ENCODE assay signal across 10 cellular contexts in genomic region chr1:8384088-8384487, GRCh38.
DNase-seq lines count a peak whose midpoint lies in the region; ATAC-seq and TF ChIP-seq lines count a peak whose summit lies in the region.
"Had no signal": no experiment of that assay in that cellular context is flagged by ENCODE, and none has a peak within 500 bp of the region (broad histone marks: within the 10 kb centered on the region; RNA-seq: fewer than 3 reads in every experiment).

No MANE protein-coding gene starts in this region.

- TF ChIP-seq POLR2A in transverse colon (IDR thresholded peaks at IDR 0.05): no peak

- peak overlapping the region; percentile 72 for H3K4me3 Mint-ChIP-seq in CD4-positive, alpha-beta T cell
- H3K4me3 Mint-ChIP-seq in nephron progenitor cell (no peak overlapping the region), Caco-2 (ENCODE audit: unreplicated experiment) (no peak overlapping the region)

- no peak for ATAC-seq in CD4-positive, alpha-beta T cell (ENCODE audit: poor library complexity)
- ATAC-seq in GM19452 (IDR thresholded peaks at IDR 0.05; ENCODE audit: unreplicated experiment): no peak

- 86 to 100% methylated on average over 2 to 6 of the region's 6 CpGs for WGBS in transverse colon (ENCODE audit: low coverage in 1 of 2), 2 donors

- POLR2A ChIA-PET in CD4-positive, alpha-beta T cell (lab: Charles Lee): no interaction called here
- POLR2A ChIA-PET in Caco-2 (lab: Charles Lee): no interaction called here

- DNase-seq in CD4-positive, alpha-beta T cell: no peak
- DNase-seq in HL-60 (ENCODE audit: low read depth in 1 of 2, low spot score in 1 of 2) (no peak), dorsolateral prefrontal cortex (no peak), nephron progenitor cell (no peak), transverse colon (no peak), epidermal melanocyte (ENCODE audit: insufficient read length, low spot score) (no peak), Caco-2 (no peak)
- DNase-seq: activated CD4-positive, alpha-beta T cell treated with anti-CD3 and anti-CD28 coated beads, Interleukin-2, amount 10 ng/mL, durations not matched to agents 24 days and 14 days had no signal

- no peaks in the 10 kb centered on the region for H3K9me3 Mint-ChIP-seq in CD4-positive, alpha-beta T cell
- H3K9me3 Mint-ChIP-seq in nephron progenitor cell (peaks cover 6% of the 10 kb centered on the region), Caco-2 (ENCODE audit: unreplicated experiment) (no peaks in the 10 kb centered on the region)
- H3K9me3 Mint-ChIP-seq: activated CD4-positive, alpha-beta T cell treated with anti-CD3 and anti-CD28 coated beads, Interleukin-2, amount 10 ng/mL, durations not matched to agents 24 days and 14 days had no signal

- H3K4me1 Mint-ChIP-seq in CD4-positive, alpha-beta T cell (ENCODE audit: low read depth): peaks cover 88% of the 10 kb centered on the region
- peaks cover 85% of the 10 kb centered on the region for H3K4me1 Mint-ChIP-seq in nephron progenitor cell
- peaks cover 6% of the 10 kb centered on the region for H3K4me1 Mint-ChIP-seq in Caco-2 (ENCODE audit: low read depth, unreplicated experiment)

- intact Hi-C loops in CD4-positive, alpha-beta T cell (cut with DNase I, micrococcal nuclease): loop anchor here in 1 of 2 experiments (5.0 kb wide), 1 partner anchor 38 kb away; no protein-coding TSS in a partner anchor
- intact Hi-C loops in dorsolateral prefrontal cortex (cut with DNase I) (loop anchor here in 1 of 2 donors (5.0 kb wide), 1 partner anchor 48 kb away; no protein-coding TSS in a partner anchor), transverse colon (cut with DNase I; ENCODE audit: low total_unique reads) (no loop called here), Caco-2 (cut with micrococcal nuclease; ENCODE audit: unreplicated experiment) (no loop called here)

- no peak for TF ChIP-seq EP300 in transverse colon (IDR thresholded peaks at IDR 0.05; ENCODE audit: low read depth)

- CTCF ChIA-PET in CD4-positive, alpha-beta T cell (lab: Charles Lee): interaction anchor here (0.7 to 1.7 kb wide), 4 partner anchors 11 to 47 kb away, joined by 3 to 4 read pairs (median 4); no protein-coding TSS in a partner anchor
- CTCF ChIA-PET in Caco-2 (lab: Charles Lee): no interaction called here

- H3K36me3 ChIP-seq in transverse colon: peaks cover 0 to 6% (median 0%) of the 10 kb centered on the region in 4 donors
- peaks cover 3% of the 10 kb centered on the region; the same call in 1 of the 2 replicates for H3K36me3 ChIP-seq in Caco-2 (ENCODE audit: control insufficient read depth, insufficient read depth, low read length)

- in situ Hi-C loops in transverse colon (cut with MboI; ENCODE audit: low pct_ligation_motif_present in 1 of 4, low pct_unique_long_range_greater_than_20kb in 1 of 4, low sequenced_read_pairs in 3 of 4): no loop called here

- no peaks in the 10 kb centered on the region for H3K27me3 Mint-ChIP-seq in CD4-positive, alpha-beta T cell
- no peaks in the 10 kb centered on the region for H3K27me3 Mint-ChIP-seq in nephron progenitor cell (ENCODE audit: low read depth, poor library complexity)
- H3K27me3 Mint-ChIP-seq in Caco-2 (ENCODE audit: insufficient read depth, unreplicated experiment): no peaks in the 10 kb centered on the region
- H3K27me3 Mint-ChIP-seq: activated CD4-positive, alpha-beta T cell treated with anti-CD3 and anti-CD28 coated beads, Interleukin-2, amount 10 ng/mL, durations not matched to agents 24 days and 14 days had no signal

- H3K4me3 ChIP-seq in HL-60 (replicated peaks; ENCODE audit: insufficient read depth, low read length) (no peak overlapping the region), dorsolateral prefrontal cortex (peak overlapping the region in 1 of 59 donors; percentile 0), transverse colon (no peak overlapping the region), Caco-2 (ENCODE audit: low read depth, low read length) (no peak overlapping the region)
- H3K4me3 ChIP-seq: suprapubic skin had no signal

- H3K36me3 Mint-ChIP-seq in CD4-positive, alpha-beta T cell (ENCODE audit: low read depth): peaks cover 56% of the 10 kb centered on the region
- peaks cover 56% of the 10 kb centered on the region for H3K36me3 Mint-ChIP-seq in nephron progenitor cell (ENCODE audit: low read depth)
- peaks cover 51% of the 10 kb centered on the region for H3K36me3 Mint-ChIP-seq in Caco-2 (ENCODE audit: insufficient read depth, unreplicated experiment)

- no peaks in the 10 kb centered on the region for H3K9me3 ChIP-seq in CD4-positive, alpha-beta T cell (ENCODE audit: control insufficient read depth, low read length)
- H3K9me3 ChIP-seq in transverse colon (no peaks in the 10 kb centered on the region), Caco-2 (no peaks in the 10 kb centered on the region)
- H3K9me3 ChIP-seq: suprapubic skin had no signal

- peak overlapping the region; percentile 98 for H3K27ac Mint-ChIP-seq in CD4-positive, alpha-beta T cell
- H3K27ac Mint-ChIP-seq in nephron progenitor cell (peak overlapping the region; percentile 97), Caco-2 (ENCODE audit: unreplicated experiment) (no peak overlapping the region)
- H3K27ac Mint-ChIP-seq: activated CD4-positive, alpha-beta T cell treated with anti-CD3 and anti-CD28 coated beads, Interleukin-2, amount 10 ng/mL, durations not matched to agents 24 days and 14 days had no signal

- H3K27me3 ChIP-seq in CD4-positive, alpha-beta T cell (ENCODE audit: control insufficient read depth, insufficient read depth, low read length): no peaks in the 10 kb centered on the region
- H3K27me3 ChIP-seq in HL-60 (ENCODE audit: insufficient read depth, poor library complexity, severe bottlenecking) (no peaks in the 10 kb centered on the region), dorsolateral prefrontal cortex (no peaks in the 10 kb centered on the region), transverse colon (no peaks in the 10 kb centered on the region), Caco-2 (replicated peaks; ENCODE audit: control insufficient read depth, insufficient read depth, low read length) (no peaks in the 10 kb centered on the region)
- H3K27me3 ChIP-seq: suprapubic skin had no signal

- TF ChIP-seq CTCF in CD4-positive, alpha-beta T cell (IDR thresholded peaks at IDR 0.05): no peak
- TF ChIP-seq CTCF in HL-60 (IDR thresholded peaks at IDR 0.05; ENCODE audit: insufficient read depth, low read length) (no peak), dorsolateral prefrontal cortex (IDR thresholded peaks at IDR 0.05 in 54 of 56, conservative IDR thresholded peaks at IDR 0.05 in 2 of 56; ENCODE audit: low read depth in 1 of 56, partially characterized antibody in 56 of 56) (no peak), nephron progenitor cell (IDR thresholded peaks at IDR 0.05) (no peak), transverse colon (IDR thresholded peaks at IDR 0.05) (no peak), Caco-2 (IDR thresholded peaks at IDR 0.05; ENCODE audit: insufficient read depth in 1 of 2, low read depth in 1 of 2, low read length in 1 of 2, severe bottlenecking in 1 of 2, unreplicated experiment in 1 of 2) (no peak)

- H3K4me1 ChIP-seq in transverse colon (peaks cover 16 to 77% (median 36%) of the 10 kb centered on the region in 4 donors), Caco-2 (no peaks in the 10 kb centered on the region)

- H3K27ac ChIP-seq in CD4-positive, alpha-beta T cell (ENCODE audit: low read depth, low read length): no peak overlapping the region
- peak overlapping the region; percentile 72 for H3K27ac ChIP-seq in HL-60 (replicated peaks)
- H3K27ac ChIP-seq in dorsolateral prefrontal cortex: peak overlapping the region in 57 of 59 donors; percentile 1 to 83 (median 66)
- H3K27ac ChIP-seq in transverse colon: peak overlapping the region in 1 of 4 donors; percentile 33
- H3K27ac ChIP-seq: suprapubic skin had no signal

- no TSS peak for BruUV-seq in Caco-2 (replicated peaks; lab: Mats Ljungman, UMichigan)
